ENCODE assay signal across 11 cellular contexts in the genomic region with DNA sequence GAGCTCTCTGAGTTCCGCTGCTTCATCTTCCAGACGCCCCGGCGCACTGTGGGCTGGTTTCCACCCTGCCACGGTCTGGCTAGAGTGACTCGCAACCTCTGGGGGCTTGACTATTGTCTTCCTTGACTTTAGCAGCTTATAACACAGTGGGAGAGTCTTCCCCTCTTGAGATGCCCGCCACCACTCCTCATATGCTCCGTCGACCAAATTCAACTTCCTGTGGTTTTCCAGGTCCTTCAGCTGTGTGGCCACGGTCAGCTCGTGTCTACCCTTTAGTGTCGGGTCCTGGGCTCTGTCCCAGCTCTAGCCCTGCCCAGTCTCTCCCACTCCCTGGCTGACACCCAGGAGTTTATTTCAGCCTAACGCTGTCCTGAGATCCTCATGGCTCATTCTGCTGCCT. TPM values are rescaled to one million over a fixed set of nuclear protein-coding genes. Genes with fewer than 3 reads are reported as not detected.
DNase-seq lines count a peak whose midpoint lies in the region; ATAC-seq, FAIRE-seq and TF ChIP-seq lines count a peak whose summit lies in the region.
"Had no signal": no experiment of that assay in that cellular context is flagged by ENCODE, and none has a peak within 500 bp of the region (broad histone marks: within the 10 kb centered on the region; RNA-seq: fewer than 3 reads in every experiment).

No MANE protein-coding gene starts in this region.

- peak overlapping the region; percentile 10 for H3K4me3 Mint-ChIP-seq in activated CD8-positive, alpha-beta memory T cell treated with anti-CD3 and anti-CD28 coated beads, Interleukin-2, amount 10 ng/mL, durations not matched to agents 7 days and 5 days
- no peak overlapping the region for H3K4me3 Mint-ChIP-seq in astrocyte (ENCODE audit: unreplicated experiment)
- H3K4me3 Mint-ChIP-seq: activated T-helper 1 cell treated with anti-CD3 and anti-CD28 coated beads, Interleukin-12 subunit alpha, Interleukin-12 subunit beta, Interleukin-2, Interleukin-4 antibody, amounts not matched to agents 30 ng/mL and 10 ng/mL and 1 ng/mL, durations not matched to agents 14 hours and 24 hours and 36 hours had no signal

- H3K36me3 Mint-ChIP-seq in activated CD8-positive, alpha-beta memory T cell treated with anti-CD3 and anti-CD28 coated beads, Interleukin-2, amount 10 ng/mL, durations not matched to agents 7 days and 5 days, result no peaks in the 10 kb centered on the region
- H3K36me3 Mint-ChIP-seq in astrocyte (ENCODE audit: low read depth, unreplicated experiment), result peaks cover 5% of the 10 kb centered on the region

- peaks cover 40% of the 10 kb centered on the region for H3K27me3 Mint-ChIP-seq in activated CD8-positive, alpha-beta memory T cell treated with anti-CD3 and anti-CD28 coated beads, Interleukin-2, amount 10 ng/mL, durations not matched to agents 7 days and 5 days
- H3K27me3 Mint-ChIP-seq in astrocyte (ENCODE audit: low read depth, unreplicated experiment), result no peaks in the 10 kb centered on the region

- H3K27me3 ChIP-seq in astrocyte (ENCODE audit: insufficient read depth, low read length), result no peaks in the 10 kb centered on the region
- H3K27me3 ChIP-seq in HepG2 (ENCODE audit: control insufficient read depth in 1 of 2, insufficient read depth in 2 of 2, low read length in 2 of 2), result 0 out of 5 replicates have a peak, but pooled peaks cover 0 to 6% of the 10 kb centered on the region in 2 experiments
- no peaks in the 10 kb centered on the region for H3K27me3 ChIP-seq in thoracic aorta (replicated peaks; ENCODE audit: insufficient read depth)
- H3K27me3 ChIP-seq: SJSA1 had no signal

- H3K27ac ChIP-seq in astrocyte (ENCODE audit: low read depth, low read length), result no peak overlapping the region
- no peak overlapping the region for H3K27ac ChIP-seq in HepG2 (ENCODE audit: extremely low read length, insufficient read depth, low read length)
- no peak overlapping the region for H3K27ac ChIP-seq in thoracic aorta
- H3K27ac ChIP-seq: SJSA1 had no signal

- in situ Hi-C loops in HepG2 (cut with HindIII; ENCODE audit: extremely low pct_ligation_motif_present, low pct_unique_long_range_greater_than_20kb), result no loop called here

- no peaks in the 10 kb centered on the region for H4K20me1 ChIP-seq in astrocyte (ENCODE audit: insufficient read depth, low read length)
- H4K20me1 ChIP-seq in HepG2 (ENCODE audit: insufficient read depth, low read length), result no peaks in the 10 kb centered on the region

- no peak for TF ChIP-seq POLR2A in HepG2 (IDR thresholded peaks at IDR 0.05; ENCODE audit: insufficient read depth in 1 of 2, low read depth in 2 of 2, low read length in 2 of 2)

- DNase-seq in activated CD8-positive, alpha-beta memory T cell treated with anti-CD3 and anti-CD28 coated beads, Interleukin-2, amount 10 ng/mL, durations not matched to agents 7 days and 5 days, result no peak
- DNase-seq in activated CD8-positive, alpha-beta memory T cell treated with anti-CD3 and anti-CD28 coated beads for 24 hours, result no peak
- peak; percentile 72 for DNase-seq in astrocyte (ENCODE audit: low read depth)
- no peak for DNase-seq in HepG2 (ENCODE audit: low spot score)
- no peak for DNase-seq in thoracic aorta (ENCODE audit: low spot score)
- no peak for DNase-seq in stimulated activated CD4-positive, alpha-beta T cell treated with anti-CD3 and anti-CD28 coated beads, Interleukin-4, amount 100 ng/mL, for 1 hour

- ATAC-seq in activated CD8-positive, alpha-beta memory T cell treated with anti-CD3 and anti-CD28 coated beads, Interleukin-2, amount 10 ng/mL, durations not matched to agents 7 days and 5 days, result peak; percentile 43
- ATAC-seq in HepG2 (peak; percentile 39; the same call in 2 of the 3 replicates), thoracic aorta (ENCODE audit: insufficient number of reproducible peaks, low FRiP score, low read depth) (no peak), HG03280 (IDR thresholded peaks at IDR 0.05; ENCODE audit: unreplicated experiment) (no peak), GM21737 (IDR thresholded peaks at IDR 0.05; ENCODE audit: unreplicated experiment) (no peak)

- peak overlapping the region; percentile 78 for H3K4me2 ChIP-seq in astrocyte (ENCODE audit: low read length)
- no peak overlapping the region for H3K4me2 ChIP-seq in HepG2 (ENCODE audit: low read depth, low read length)

- POLR2A ChIA-PET in HepG2 (lab: Yijun Ruan, JAX), result interaction anchor here (0.7 kb wide), 1 partner anchor 178 kb away, joined by 4 read pairs; no protein-coding TSS in a partner anchor

- H3K9me3 Mint-ChIP-seq in activated CD8-positive, alpha-beta memory T cell treated with anti-CD3 and anti-CD28 coated beads, Interleukin-2, amount 10 ng/mL, durations not matched to agents 7 days and 5 days (ENCODE audit: low read depth), result no peaks in the 10 kb centered on the region
- peaks cover 3% of the 10 kb centered on the region for H3K9me3 Mint-ChIP-seq in astrocyte (ENCODE audit: unreplicated experiment)
- H3K9me3 Mint-ChIP-seq: activated T-helper 1 cell treated with anti-CD3 and anti-CD28 coated beads, Interleukin-12 subunit alpha, Interleukin-12 subunit beta, Interleukin-2, Interleukin-4 antibody, amounts not matched to agents 30 ng/mL and 10 ng/mL and 1 ng/mL, durations not matched to agents 14 hours and 24 hours and 36 hours had no signal

- 46% methylated on average over 10 of the region's 13 CpGs for WGBS in HepG2 (ENCODE audit: low lambda C conversion rate)

- TF ChIP-seq CTCF in astrocyte (IDR thresholded peaks at IDR 0.05; ENCODE audit: insufficient read depth, low read depth, low read length) (no peak), HepG2 (CRISPR knock-in tag; IDR thresholded peaks at IDR 0.05) (no peak), thoracic aorta (IDR thresholded peaks at IDR 0.05) (no peak)

- FAIRE-seq in astrocyte (lab: Jason Lieb, UNC) (no peak), HepG2 (lab: Jason Lieb, UNC) (no peak)
- FAIRE-seq: GM18507 had no signal

- BruUV-seq in HepG2 (replicated peaks; lab: Mats Ljungman, UMichigan), result no TSS peak

- H3K36me3 ChIP-seq in astrocyte (ENCODE audit: insufficient read depth, low read length) (no peaks in the 10 kb centered on the region), HepG2 (replicated peaks in 1 of 2; ENCODE audit: control insufficient read depth in 1 of 2, insufficient read depth in 2 of 2, low read length in 2 of 2) (no peaks in the 10 kb centered on the region), thoracic aorta (no peaks in the 10 kb centered on the region)
- H3K36me3 ChIP-seq: SJSA1 had no signal

- no peak overlapping the region for H3K27ac Mint-ChIP-seq in activated CD8-positive, alpha-beta memory T cell treated with anti-CD3 and anti-CD28 coated beads, Interleukin-2, amount 10 ng/mL, durations not matched to agents 7 days and 5 days
- peak overlapping the region; percentile 90 for H3K27ac Mint-ChIP-seq in astrocyte (ENCODE audit: unreplicated experiment)
- H3K27ac Mint-ChIP-seq: activated T-helper 1 cell treated with anti-CD3 and anti-CD28 coated beads, Interleukin-12 subunit alpha, Interleukin-12 subunit beta, Interleukin-2, Interleukin-4 antibody, amounts not matched to agents 30 ng/mL and 10 ng/mL and 1 ng/mL, durations not matched to agents 14 hours and 24 hours and 36 hours had no signal

- peaks cover 20% of the 10 kb centered on the region for H3K4me1 ChIP-seq in astrocyte (ENCODE audit: insufficient read depth, low read length)
- peaks cover 10% of the 10 kb centered on the region; the same call in 1 of the 2 replicates for H3K4me1 ChIP-seq in HepG2 (ENCODE audit: insufficient read depth, low read length)
- H3K4me1 ChIP-seq in thoracic aorta (ENCODE audit: control insufficient read depth in 1 of 2, low read depth in 2 of 2), result peaks cover 10 to 31% of the 10 kb centered on the region in 2 donors

- H3K4me3 ChIP-seq in astrocyte (ENCODE audit: insufficient read depth, low read depth, low read length) (no peak overlapping the region), HepG2 (replicated peaks in 1 of 3; ENCODE audit: insufficient read depth in 1 of 3, low read depth in 2 of 3, low read length in 3 of 3) (no peak overlapping the region), thoracic aorta (peak overlapping the region; percentile 61)
- H3K4me3 ChIP-seq: SJSA1 had no signal

- H3K4me1 Mint-ChIP-seq in activated CD8-positive, alpha-beta memory T cell treated with anti-CD3 and anti-CD28 coated beads, Interleukin-2, amount 10 ng/mL, durations not matched to agents 7 days and 5 days, result peaks cover 40% of the 10 kb centered on the region
- peaks cover 39% of the 10 kb centered on the region for H3K4me1 Mint-ChIP-seq in astrocyte (ENCODE audit: low read depth, unreplicated experiment)

- H2AFZ ChIP-seq in astrocyte (ENCODE audit: low read depth, low read length) (peak overlapping the region; percentile 74), HepG2 (ENCODE audit: low read length) (no peak overlapping the region)

- CTCF ChIA-PET in activated CD8-positive, alpha-beta memory T cell treated with anti-CD3 and anti-CD28 coated beads, Interleukin-2, amount 10 ng/mL, durations not matched to agents 7 days and 5 days (lab: Charles Lee), result interaction anchor here (1.1 to 2.3 kb wide), 4 partner anchors 14 to 98 kb away, joined by 4 to 8 read pairs (median 6); no protein-coding TSS in a partner anchor
- CTCF ChIA-PET in HepG2 (lab: Yijun Ruan, JAX; ENCODE audit: low intra/inter-chr PET ratio, low total read pairs), result no interaction called here

- H3K9me3 ChIP-seq in astrocyte (ENCODE audit: insufficient read depth, low read depth, low read length), result no peaks in the 10 kb centered on the region
- H3K9me3 ChIP-seq in HepG2 (ENCODE audit: low read length), result no peaks in the 10 kb centered on the region
- no peaks in the 10 kb centered on the region for H3K9me3 ChIP-seq in thoracic aorta
- H3K9me3 ChIP-seq: SJSA1 had no signal

- TF ChIP-seq EP300 in HepG2 (IDR thresholded peaks at IDR 0.05; ENCODE audit: low read depth in 2 of 2, low read length in 2 of 2) (no peak), HepG2 (CRISPR knock-in tag; IDR thresholded peaks at IDR 0.05; ENCODE audit: borderline replicate concordance) (no peak)

- no peak for TF ChIP-seq RAD21 in HepG2 (CRISPR knock-in tag; IDR thresholded peaks at IDR 0.05)

- intact Hi-C loops in HepG2 (cut with micrococcal nuclease; ENCODE audit: unreplicated experiment), result no loop called here

- H3K9ac ChIP-seq in astrocyte (ENCODE audit: low read length), result peak overlapping the region; percentile 48
- H3K9ac ChIP-seq in HepG2 (ENCODE audit: insufficient read depth, low read depth, low read length), result no peak overlapping the region

- no peaks in the 10 kb centered on the region for H3K79me2 ChIP-seq in astrocyte (ENCODE audit: insufficient read depth, low read length)
- H3K79me2 ChIP-seq in HepG2 (ENCODE audit: insufficient read depth, low read length), result no peaks in the 10 kb centered on the region

RNA-seq across cellular contexts. Expression of a gene that starts 28.2 kb away (rescaled TPM):
- 10 to 100 TPM in 1 of 2 experiments, 1 to 10 TPM in 1; 4.0 to 16.9 TPM for total RNA-seq in activated CD8-positive, alpha-beta memory T cell treated with anti-CD3 and anti-CD28 coated beads, Interleukin-2, amount 10 ng/mL, durations not matched to agents 7 days and 5 days
- total RNA-seq in astrocyte (119 and 126 TPM in 2 replicates), HepG2 (2016; rRNA removed; fragmentation: Illumina TruSeq; extraction: Trizol) (6.1 and 6.9 TPM in 2 replicates), thoracic aorta (10 to 100 TPM; 50.8 to 58.3 TPM)
- total RNA-seq in HepG2 (2016; cell fraction: cytosol; rRNA removed; fragmentation: Illumina TruSeq; extraction: Trizol; ENCODE audit: low read depth), result 6.7 and 7.8 TPM in 2 replicates
- total RNA-seq in HepG2 (2016; cell fraction: insoluble cytoplasmic fraction; rRNA removed; fragmentation: Illumina TruSeq; extraction: Trizol), result 5.1 and 5.3 TPM in 2 replicates
- 12.6 and 14.1 TPM in 2 replicates for total RNA-seq in HepG2 (2016; cell fraction: membrane; rRNA removed; fragmentation: Illumina TruSeq; extraction: Trizol)
- total RNA-seq in HepG2 (2016; cell fraction: nucleus; rRNA removed; fragmentation: Illumina TruSeq; extraction: Trizol), result 2.1 and 3.4 TPM in 2 replicates
- polyA plus RNA-seq in HepG2 (2011; rRNA removed), result 4.1 and 4.7 TPM in 2 replicates
- polyA plus RNA-seq in HepG2 (2011; cell fraction: cytosol; rRNA removed), result 3.9 TPM in 2 replicates
- 1.7 and 2.5 TPM in 2 replicates for polyA plus RNA-seq in HepG2 (2011; cell fraction: nucleus; rRNA removed)
- 1.4 and 1.6 TPM in 2 replicates for polyA plus RNA-seq in HepG2 (2012)
- 17.2 and 18.8 TPM in 2 replicates for polyA plus RNA-seq in HepG2 (2016; cell fraction: cytosol; fragmentation: Illumina TruSeq; extraction: Trizol; ENCODE audit: low read depth)
- polyA plus RNA-seq in HepG2 (2016; cell fraction: insoluble cytoplasmic fraction; fragmentation: Illumina TruSeq; extraction: Trizol; ENCODE audit: low read depth), result 7.4 and 8.4 TPM in 2 replicates
- polyA plus RNA-seq in HepG2 (2016; cell fraction: membrane; fragmentation: Illumina TruSeq; extraction: Trizol; ENCODE audit: low read depth), result 16.6 and 20.9 TPM in 2 replicates
- 6.6 and 7.1 TPM in 2 replicates for polyA plus RNA-seq in HepG2 (2016; cell fraction: nucleus; fragmentation: Illumina TruSeq; extraction: Trizol; ENCODE audit: insufficient read depth, low read depth)
- 5.0 and 83.3 TPM in 2 replicates for polyA minus RNA-seq in HepG2 (2011; rRNA and poly(A)+ RNA removed; ENCODE audit: low replicate concordance)
- polyA minus RNA-seq in HepG2 (2011; cell fraction: cytosol; rRNA and poly(A)+ RNA removed), result 2.5 and 3.3 TPM in 2 replicates
- 0.99 and 1.0 TPM in 2 replicates for polyA minus RNA-seq in HepG2 (2011; cell fraction: nucleus; rRNA and poly(A)+ RNA removed)

Comparison
In these comparisons a context has a peak if more than half of its experiments do, and no peak if none do; other contexts are left out.
1. ATAC-seq: peak in activated CD8-positive, alpha-beta memory T cell treated with anti-CD3 and anti-CD28 coated beads, Interleukin-2, amount 10 ng/mL, durations not matched to agents 7 days and 5 days (single experiment) and HepG2 (single experiment); none in thoracic aorta (single experiment), HG03280 (single experiment) and GM21737 (single experiment).